Comparison of ENCODE assay signal across 9 cellular contexts in the genomic region with DNA sequence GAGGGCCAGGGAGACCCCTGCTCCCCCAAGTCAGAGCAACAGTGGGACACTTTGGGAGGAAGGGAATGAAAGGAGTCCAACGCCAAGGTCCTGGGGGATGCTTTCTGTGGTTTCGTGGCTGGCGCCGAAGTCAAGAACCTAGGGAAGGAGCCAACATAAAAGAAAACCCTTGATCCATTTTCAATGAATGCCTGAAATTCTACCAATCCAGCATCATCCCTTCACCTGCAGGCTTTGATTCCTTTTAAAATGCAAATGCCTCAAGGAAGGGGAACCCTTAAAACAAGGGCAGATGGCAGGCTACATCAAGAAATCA.
A peak's percentile ranks its signal among the peaks of the same experiment; 100 is the strongest.
DNase-seq lines count a peak whose midpoint lies in the region; ATAC-seq and TF ChIP-seq lines count a peak whose summit lies in the region.
"Had no signal": no experiment of that assay in that cellular context is flagged by ENCODE, and none has a peak within 500 bp of the region (broad histone marks: within the 10 kb centered on the region; RNA-seq: fewer than 3 reads in every experiment).

No MANE protein-coding gene starts in this region.

- WGBS in sigmoid colon, 2 donors, result 18 to 23% methylated on average over 4 of the region's 4 CpGs

- CTCF ChIA-PET in Caco-2 (lab: Charles Lee), result no interaction called here

- no peaks in the 10 kb centered on the region for H4K20me1 ChIP-seq in OCI-LY1 (ENCODE audit: insufficient read depth, low read length)

- no peak overlapping the region; the same call in 1 of the 2 replicates for H3K9ac ChIP-seq in OCI-LY1 (ENCODE audit: low read length)

- H3K36me3 ChIP-seq in Caco-2 (ENCODE audit: control insufficient read depth, insufficient read depth, low read length), result no peaks in the 10 kb centered on the region
- no peaks in the 10 kb centered on the region for H3K36me3 ChIP-seq in OCI-LY1 (ENCODE audit: insufficient read depth, low read length)
- H3K36me3 ChIP-seq in sigmoid colon, result no peaks in the 10 kb centered on the region

- ATAC-seq in HG02852 (IDR thresholded peaks at IDR 0.05; ENCODE audit: unreplicated experiment) (no peak), HG02610 (IDR thresholded peaks at IDR 0.05; ENCODE audit: unreplicated experiment) (no peak)

- H3K4me1 Mint-ChIP-seq in Caco-2 (ENCODE audit: low read depth, unreplicated experiment), result peaks cover 7% of the 10 kb centered on the region

- POLR2A ChIA-PET in Caco-2 (lab: Charles Lee), result no interaction called here

- no peaks in the 10 kb centered on the region for H3K9me3 ChIP-seq in Caco-2
- no peaks in the 10 kb centered on the region; the same call in 1 of the 2 replicates for H3K9me3 ChIP-seq in OCI-LY1 (ENCODE audit: low read length)
- no peaks in the 10 kb centered on the region for H3K9me3 ChIP-seq in sigmoid colon

- no peak for TF ChIP-seq POLR2A in sigmoid colon (IDR thresholded peaks at IDR 0.05)

- H3K27me3 Mint-ChIP-seq in Caco-2 (ENCODE audit: insufficient read depth, unreplicated experiment), result peaks cover 5% of the 10 kb centered on the region

- TF ChIP-seq CTCF in Caco-2 (IDR thresholded peaks at IDR 0.05; ENCODE audit: insufficient read depth in 1 of 2, low read depth in 1 of 2, low read length in 1 of 2, severe bottlenecking in 1 of 2, unreplicated experiment in 1 of 2), result no peak
- no peak; the same call in none of the 2 replicates for TF ChIP-seq CTCF in OCI-LY1 (IDR thresholded peaks at IDR 0.05; ENCODE audit: low read length)
- no peak for TF ChIP-seq CTCF in epithelial cell of proximal tubule (conservative IDR thresholded peaks at IDR 0.05; ENCODE audit: low read depth, low read length)
- TF ChIP-seq CTCF in sigmoid colon (IDR thresholded peaks at IDR 0.05), result peak in 2 of 4 experiments; percentile 12 to 27

- H3K27ac Mint-ChIP-seq in Caco-2 (ENCODE audit: unreplicated experiment), result no peak overlapping the region

- H3K27ac ChIP-seq in OCI-LY1 (ENCODE audit: low read depth, low read length, poor library complexity, severe bottlenecking), result no peak overlapping the region
- no peak overlapping the region for H3K27ac ChIP-seq in sigmoid colon

- no peak for TF ChIP-seq EP300 in sigmoid colon (IDR thresholded peaks at IDR 0.05)

- H3K4me3 ChIP-seq in Caco-2 (ENCODE audit: low read depth, low read length) (no peak overlapping the region), OCI-LY1 (ENCODE audit: low read depth, low read length, poor library complexity, severe bottlenecking) (peak overlapping the region; percentile 32), epithelial cell of proximal tubule (ENCODE audit: low read depth, low read length) (peak overlapping the region; percentile 31), sigmoid colon (peak overlapping the region in 3 of 4 donors; percentile 62 to 67 (median 66))

- H3K4me1 ChIP-seq in Caco-2 (no peaks in the 10 kb centered on the region; the same call in 1 of the 2 replicates), OCI-LY1 (ENCODE audit: insufficient read depth, low read length, severe bottlenecking) (peaks cover 65% of the 10 kb centered on the region), sigmoid colon (peaks cover 0 to 15% (median 12%) of the 10 kb centered on the region in 4 donors)

- H3F3A ChIP-seq in OCI-LY1 (ENCODE audit: insufficient read depth, low read length), result no peaks in the 10 kb centered on the region

- intact Hi-C loops in Caco-2 (cut with micrococcal nuclease; ENCODE audit: unreplicated experiment) (loop anchor here (1.0 to 5.0 kb wide), 5 partner anchors 98 to 278 kb away; no protein-coding TSS in a partner anchor), sigmoid colon (cut with DNase I) (loop anchor here (1.0 to 2.0 kb wide), 5 partner anchors 114 to 341 kb away; a partner anchor contains a TSS)

- DNase-seq in Caco-2 (no peak), epithelial cell of proximal tubule (ENCODE audit: low read depth) (no peak), sigmoid colon (no peak), NCI-H1694 (lab: John Stamatoyannopoulos, UW) (no peak)
- no peak for DNase-seq in activated naive CD4-positive, alpha-beta T cell treated with anti-CD3 and anti-CD28 coated beads, Interleukin-2, amount 50 U/mL, for 16 hours

- H3K4me2 ChIP-seq in OCI-LY1 (ENCODE audit: low read length), result peak overlapping the region; percentile 97

- H3K9me3 Mint-ChIP-seq in Caco-2 (ENCODE audit: unreplicated experiment), result no peaks in the 10 kb centered on the region
- H3K9me3 Mint-ChIP-seq: T-helper 1 cell treated with Interleukin-12 subunit alpha and Interleukin-12 subunit beta and Interleukin-4 antibody, amounts not matched to agents 30 μg/mL and 1 μg/mL, for 36 hours had no signal

- no peaks in the 10 kb centered on the region for H3K9me2 ChIP-seq in OCI-LY1 (ENCODE audit: low read depth, low read length)

- no peak overlapping the region for H2AFZ ChIP-seq in OCI-LY1 (ENCODE audit: low read length)

- H3K79me2 ChIP-seq in OCI-LY1 (ENCODE audit: insufficient read depth, low read length), result no peaks in the 10 kb centered on the region

- peak overlapping the region; percentile 61 for H3K4me3 Mint-ChIP-seq in Caco-2 (ENCODE audit: unreplicated experiment)

- no TSS peak for BruUV-seq in Caco-2 (replicated peaks; lab: Mats Ljungman, UMichigan)

- H3K36me3 Mint-ChIP-seq in Caco-2 (ENCODE audit: insufficient read depth, unreplicated experiment), result peaks cover 6% of the 10 kb centered on the region

- H3K27me3 ChIP-seq in Caco-2 (replicated peaks; ENCODE audit: control insufficient read depth, insufficient read depth, low read length), result no peaks in the 10 kb centered on the region
- no peaks in the 10 kb centered on the region for H3K27me3 ChIP-seq in OCI-LY1 (ENCODE audit: insufficient read depth, low read length)
- H3K27me3 ChIP-seq in sigmoid colon, result no peaks in the 10 kb centered on the region
